Comparison of ENCODE assay signal across 22 cellular contexts in the genomic region with DNA sequence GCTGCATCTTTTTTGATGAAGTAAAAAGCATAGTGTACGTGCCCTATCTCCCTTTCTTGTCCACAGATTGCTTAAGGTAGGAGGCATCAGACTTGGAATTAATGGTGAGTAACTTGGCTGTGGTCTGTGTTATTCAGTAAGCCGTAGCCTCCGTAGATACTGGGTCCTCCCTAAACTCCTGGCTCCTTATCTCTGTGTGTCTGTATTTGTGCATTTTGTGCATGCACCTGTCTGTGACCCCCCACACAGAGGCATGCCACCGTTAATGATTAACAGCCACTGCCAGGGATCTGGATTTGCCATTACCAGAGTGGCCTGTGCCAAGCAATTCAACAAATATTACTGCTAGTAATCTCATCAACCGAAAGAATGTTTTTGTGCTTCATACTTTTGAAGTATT. TPM values are rescaled to one million over a fixed set of nuclear protein-coding genes. Genes with fewer than 3 reads are reported as not detected.
DNase-seq lines count a peak whose midpoint lies in the region; ATAC-seq, FAIRE-seq and TF ChIP-seq lines count a peak whose summit lies in the region.
"Had no signal": no experiment of that assay in that cellular context is flagged by ENCODE, and none has a peak within 500 bp of the region (broad histone marks: within the 10 kb centered on the region; RNA-seq: fewer than 3 reads in every experiment).

No MANE protein-coding gene starts in this region.

- no peak for TF ChIP-seq POLR2A in suprapubic skin (IDR thresholded peaks at IDR 0.05)

- WGBS in suprapubic skin = 97% methylated on average over 5 of the region's 5 CpGs

- H3K4me3 Mint-ChIP-seq in nephron = peak overlapping the region in 1 of 3 experiments; percentile 8
- H3K4me3 Mint-ChIP-seq in activated naive CD4-positive, alpha-beta T cell treated with anti-CD3 and anti-CD28 coated beads for 36 hours = no peak overlapping the region
- H3K4me3 Mint-ChIP-seq in neural progenitor cell = no peak overlapping the region
- H3K4me3 Mint-ChIP-seq: activated naive CD4-positive, alpha-beta T cell treated with anti-CD3 and anti-CD28 coated beads, Interleukin-2, amount 50 U/mL, for 24 hours; activated T-cell treated with anti-CD3 and anti-CD28 coated beads, Interleukin-2, amount 50 U/mL, for 72 hours; effector memory CD8-positive, alpha-beta T cell; stimulated activated memory B cell treated with anti-CD40 and anti-IgM and Interleukin-4, amounts not matched to agents 10 μg/mL and 1 μg/mL and 100 μg/mL, for 72 hours had no signal

- H3K4me1 ChIP-seq in neural progenitor cell (no peaks in the 10 kb centered on the region), suprapubic skin (no peaks in the 10 kb centered on the region)
- H3K4me1 ChIP-seq: ascending aorta had no signal

- H3K27me3 Mint-ChIP-seq in nephron (ENCODE audit: low read depth) = peaks cover 19% of the 10 kb centered on the region
- H3K27me3 Mint-ChIP-seq in activated naive CD4-positive, alpha-beta T cell treated with anti-CD3 and anti-CD28 coated beads for 36 hours (ENCODE audit: low read depth) = peaks cover 3% of the 10 kb centered on the region
- H3K27me3 Mint-ChIP-seq in neural progenitor cell (ENCODE audit: insufficient read depth, low read depth) = no peaks in the 10 kb centered on the region
- H3K27me3 Mint-ChIP-seq: stimulated activated memory B cell treated with anti-CD40 and anti-IgM and Interleukin-4, amounts not matched to agents 10 μg/mL and 1 μg/mL and 100 μg/mL, for 72 hours had no signal

- DNase-seq in Caki2 (ENCODE audit: low read depth) = peak; percentile 90
- DNase-seq in RCC 7860 (ENCODE audit: low spot score) = peak; percentile 100
- DNase-seq in kidney glomerular epithelial cell (lab: John Stamatoyannopoulos, UW) = peak; percentile 97
- no peak for DNase-seq in activated naive CD4-positive, alpha-beta T cell treated with anti-CD3 and anti-CD28 coated beads for 36 hours
- no peak for DNase-seq in sciatic nerve (ENCODE audit: low spot score)
- DNase-seq in neural progenitor cell (ENCODE audit: low spot score) = no peak
- no peak for DNase-seq in suprapubic skin (ENCODE audit: low spot score in 2 of 2)
- DNase-seq: activated CD4-positive, alpha-beta T cell treated with anti-CD3 and anti-CD28 coated beads for 1 hour; activated T-cell treated with anti-CD3 and anti-CD28 coated beads, Interleukin-2, amount 50 U/mL, for 72 hours; cerebellar nuclear complex; DMS79; effector memory CD8-positive, alpha-beta T cell; left ventricle myocardium superior; NCI-H524 treated with DMSO at 0.1 percent for 48 hours; occipital lobe had no signal

- H3K4me3 ChIP-seq in neural progenitor cell = no peak overlapping the region
- H3K4me3 ChIP-seq in suprapubic skin = no peak overlapping the region
- H3K4me3 ChIP-seq: ascending aorta, thoracic aorta had no signal

- no peaks in the 10 kb centered on the region for H3K36me3 ChIP-seq in neural progenitor cell
- no peaks in the 10 kb centered on the region for H3K36me3 ChIP-seq in suprapubic skin
- H3K36me3 ChIP-seq: ascending aorta, thoracic aorta had no signal

- no peaks in the 10 kb centered on the region for H3K9me3 ChIP-seq in neural progenitor cell (ENCODE audit: low read depth)
- H3K9me3 ChIP-seq in suprapubic skin = no peaks in the 10 kb centered on the region
- H3K9me3 ChIP-seq: ascending aorta, thoracic aorta had no signal

- H3K27ac Mint-ChIP-seq in nephron = peak overlapping the region; percentile 74 to 91 (median 90)
- H3K27ac Mint-ChIP-seq in activated naive CD4-positive, alpha-beta T cell treated with anti-CD3 and anti-CD28 coated beads for 36 hours = no peak overlapping the region
- H3K27ac Mint-ChIP-seq in neural progenitor cell = no peak overlapping the region
- H3K27ac Mint-ChIP-seq: activated naive CD4-positive, alpha-beta T cell treated with anti-CD3 and anti-CD28 coated beads, Interleukin-2, amount 50 U/mL, for 24 hours; activated T-cell treated with anti-CD3 and anti-CD28 coated beads, Interleukin-2, amount 50 U/mL, for 72 hours; effector memory CD8-positive, alpha-beta T cell; stimulated activated memory B cell treated with anti-CD40 and anti-IgM and Interleukin-4, amounts not matched to agents 10 μg/mL and 1 μg/mL and 100 μg/mL, for 72 hours had no signal

- ATAC-seq in sciatic nerve = no peak
- ATAC-seq: activated T-cell treated with anti-CD3 and anti-CD28 coated beads, Interleukin-2, amount 50 U/mL, for 72 hours; effector memory CD8-positive, alpha-beta T cell; left ventricle myocardium superior; Right ventricle myocardium inferior; stimulated activated memory B cell treated with anti-CD40 and anti-IgM and Interleukin-4, amounts not matched to agents 10 μg/mL and 1 μg/mL and 100 μg/mL, for 72 hours had no signal

- H3K27me3 ChIP-seq in neural progenitor cell = no peaks in the 10 kb centered on the region
- no peaks in the 10 kb centered on the region for H3K27me3 ChIP-seq in suprapubic skin
- H3K27me3 ChIP-seq: ascending aorta had no signal

- peak; percentile 100 for FAIRE-seq in RCC 7860 (lab: Jason Lieb, UNC)
- FAIRE-seq: GM12892 had no signal

- H3K9ac ChIP-seq in neural progenitor cell = no peak overlapping the region

- H3K36me3 Mint-ChIP-seq in nephron (ENCODE audit: low read depth) (peaks cover 10% of the 10 kb centered on the region), neural progenitor cell (peaks cover 2% of the 10 kb centered on the region)
- no peaks in the 10 kb centered on the region for H3K36me3 Mint-ChIP-seq in activated naive CD4-positive, alpha-beta T cell treated with anti-CD3 and anti-CD28 coated beads for 36 hours (ENCODE audit: low read depth)
- H3K36me3 Mint-ChIP-seq: activated naive CD4-positive, alpha-beta T cell treated with anti-CD3 and anti-CD28 coated beads, Interleukin-2, amount 50 U/mL, for 24 hours had no signal

- intact Hi-C loops in activated naive CD4-positive, alpha-beta T cell treated with anti-CD3 and anti-CD28 coated beads for 36 hours (cut with micrococcal nuclease) = no loop called here
- intact Hi-C loops in sciatic nerve (cut with DNase I) = loop anchor here (5.0 kb wide), 1 partner anchor 1032 kb away; no protein-coding TSS in a partner anchor

- H3K27ac ChIP-seq in neural progenitor cell (no peak overlapping the region), suprapubic skin (no peak overlapping the region)
- H3K27ac ChIP-seq: ascending aorta, thoracic aorta had no signal

- in situ Hi-C loops in Caki2 (cut with HindIII; ENCODE audit: low pct_unique_long_range_greater_than_20kb, low sequenced_read_pairs) = no loop called here

- H2AFZ ChIP-seq in neural progenitor cell (replicated peaks) = no peak overlapping the region

- no peaks in the 10 kb centered on the region for H3K79me2 ChIP-seq in neural progenitor cell (ENCODE audit: low read depth)

- H3F3A ChIP-seq in neural progenitor cell (ENCODE audit: low read depth) = no peaks in the 10 kb centered on the region

- H3K4me2 ChIP-seq in neural progenitor cell = no peak overlapping the region

- no peak for TF ChIP-seq EP300 in suprapubic skin (IDR thresholded peaks at IDR 0.05)

- H3K9me3 Mint-ChIP-seq in nephron = peaks cover 3% of the 10 kb centered on the region
- no peaks in the 10 kb centered on the region for H3K9me3 Mint-ChIP-seq in activated naive CD4-positive, alpha-beta T cell treated with anti-CD3 and anti-CD28 coated beads for 36 hours
- H3K9me3 Mint-ChIP-seq in neural progenitor cell = no peaks in the 10 kb centered on the region
- H3K9me3 Mint-ChIP-seq: activated naive CD4-positive, alpha-beta T cell treated with anti-CD3 and anti-CD28 coated beads, Interleukin-2, amount 50 U/mL, for 24 hours; activated T-cell treated with anti-CD3 and anti-CD28 coated beads, Interleukin-2, amount 50 U/mL, for 72 hours; effector memory CD8-positive, alpha-beta T cell had no signal

- peaks cover 15% of the 10 kb centered on the region for H3K4me1 Mint-ChIP-seq in nephron
- H3K4me1 Mint-ChIP-seq in activated naive CD4-positive, alpha-beta T cell treated with anti-CD3 and anti-CD28 coated beads for 36 hours (ENCODE audit: low read depth) = no peaks in the 10 kb centered on the region
- H3K4me1 Mint-ChIP-seq in neural progenitor cell = peaks cover 8% of the 10 kb centered on the region
- H3K4me1 Mint-ChIP-seq: activated naive CD4-positive, alpha-beta T cell treated with anti-CD3 and anti-CD28 coated beads, Interleukin-2, amount 50 U/mL, for 24 hours had no signal

- TF ChIP-seq CTCF in nephron (IDR thresholded peaks at IDR 0.05; ENCODE audit: unreplicated experiment in 3 of 3) (no peak), neural progenitor cell (IDR thresholded peaks at IDR 0.05) (no peak), suprapubic skin (IDR thresholded peaks at IDR 0.05) (no peak)

- no peaks in the 10 kb centered on the region for H4K20me1 ChIP-seq in neural progenitor cell (ENCODE audit: low read depth)

- CTCF ChIA-PET in activated naive CD4-positive, alpha-beta T cell treated with anti-CD3 and anti-CD28 coated beads for 36 hours (lab: Charles Lee) = no interaction called here

RNA-seq across cellular contexts. Expression of a gene that starts 31.9 kb away (rescaled TPM):
- 4.9 and 6.6 TPM in 2 replicates for total RNA-seq in Caki2 (2014; rRNA removed; shearing (Covaris generic); ENCODE audit: low replicate concordance)
- 1 to 10 TPM; 1.8 to 2.0 TPM for total RNA-seq in activated naive CD4-positive, alpha-beta T cell treated with anti-CD3 and anti-CD28 coated beads for 36 hours
- total RNA-seq in sciatic nerve (1.6 TPM), neural progenitor cell (ENCODE audit: low replicate concordance) (4.2 and 5.4 TPM in 2 replicates), suprapubic skin (10 to 100 TPM in 2 of 4 donors, 1 to 10 TPM in 2; 6.3 to 14.1 (median 8.9) TPM)

Comparison
In these comparisons a context has a peak if more than half of its experiments do, and no peak if none do; other contexts are left out.
1. DNase-seq: peak in Caki2 (single experiment), RCC 7860 (single experiment) and kidney glomerular epithelial cell (single experiment); none in activated naive CD4-positive, alpha-beta T cell treated with anti-CD3 and anti-CD28 coated beads for 36 hours (single experiment), sciatic nerve (single experiment), neural progenitor cell (single experiment) and suprapubic skin (0 of 2).
2. H3K27ac Mint-ChIP-seq: peak in nephron (3 of 3); none in activated naive CD4-positive, alpha-beta T cell treated with anti-CD3 and anti-CD28 coated beads for 36 hours (single experiment) and neural progenitor cell (single experiment).